In the genomic region with DNA sequence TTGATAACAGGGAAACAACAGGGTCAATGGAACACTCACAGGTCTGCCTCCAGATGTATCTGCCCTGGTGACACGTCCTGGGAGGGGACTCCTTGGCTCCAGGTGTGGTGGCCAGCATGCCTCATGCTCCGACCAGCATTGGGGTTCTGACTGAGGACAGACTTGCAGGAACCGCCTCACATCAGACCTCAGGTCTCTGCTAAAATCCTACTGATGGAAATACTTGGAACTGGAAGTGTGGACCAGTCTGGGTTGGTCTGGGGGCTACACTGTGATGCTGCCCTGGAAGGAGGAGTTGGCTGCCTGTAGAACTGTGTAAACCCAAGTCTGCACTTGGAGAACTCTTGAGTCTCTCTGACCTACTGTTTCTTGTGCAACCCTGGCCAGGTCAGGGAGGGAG, we compare ENCODE assay signal across 9 cellular contexts. TPM values are rescaled to one million over a fixed set of nuclear protein-coding genes. Genes with fewer than 3 reads are reported as not detected.
"Had no signal": no experiment of that assay in that cellular context is flagged by ENCODE, and none has a peak within 500 bp of the region (broad histone marks: within the 10 kb centered on the region; RNA-seq: fewer than 3 reads in every experiment).

No MANE protein-coding gene starts in this region.

- H3K27ac ChIP-seq: HL-60 had no signal

- DNase-seq: HFFc6 had no signal

- H3K4me1 ChIP-seq: HAP-1 had no signal

- H3K27ac Mint-ChIP-seq: GM23338, HFFc6 had no signal

- H3K36me3 Mint-ChIP-seq: IgD-negative memory B cell had no signal

- H2AFZ ChIP-seq: GM23338 had no signal

- H3K36me3 ChIP-seq: HAP-1 had no signal

- H3K4me3 Mint-ChIP-seq: GM23338, HFFc6, IgD-negative memory B cell had no signal

- H3K4me3 ChIP-seq: GM23338, HAP-1 had no signal

- ATAC-seq: GM23338, HCT116, HepG2 had no signal

- H3K4me1 Mint-ChIP-seq: GM23338, IgD-negative memory B cell had no signal

- H3K4me2 ChIP-seq: GM23338 had no signal

- H3K9me3 ChIP-seq: HAP-1 had no signal

RNA-seq across cellular contexts. Expression of a gene that starts 17.1 kb away (rescaled TPM):
- total RNA-seq: GM23338, H1, HepG2, HT1080 had no signal
- polyA plus RNA-seq: GM23338, H1, HepG2, IgD-negative memory B cell had no signal
